Comparison of ENCODE assay signal across 14 cellular contexts in genomic region chr11:131773626-131774025, GRCh38.
DNase-seq lines count a peak whose midpoint lies in the region; ATAC-seq and TF ChIP-seq lines count a peak whose summit lies in the region.
"Had no signal": no experiment of that assay in that cellular context is flagged by ENCODE, and none has a peak within 500 bp of the region (broad histone marks: within the 10 kb centered on the region; RNA-seq: fewer than 3 reads in every experiment).

No MANE protein-coding gene starts in this region.

- ATAC-seq in PC-3 (no peak), right lobe of liver (no peak)

- H3K4me3 ChIP-seq in PC-3 (ENCODE audit: low read length): no peak overlapping the region
- H3K4me3 ChIP-seq in fibroblast of mammary gland (ENCODE audit: control insufficient read depth, low read depth, low read length): no peak overlapping the region
- H3K4me3 ChIP-seq in osteoblast (ENCODE audit: insufficient read depth, low read length): no peak overlapping the region
- H3K4me3 ChIP-seq in right lobe of liver: no peak overlapping the region
- H3K4me3 ChIP-seq: BLaER1 treated with 17β-estradiol and CSF1 and Interleukin-3, amounts not matched to agents 10 nM and 100 nM had no signal

- TF ChIP-seq CTCF in PC-3 (conservative IDR thresholded peaks at IDR 0.05; ENCODE audit: low read depth, low read length): no peak
- no peak for TF ChIP-seq CTCF in fibroblast of mammary gland (conservative IDR thresholded peaks at IDR 0.05; ENCODE audit: control insufficient read depth, insufficient read depth, low read depth, low read length)
- TF ChIP-seq CTCF in osteoblast (IDR thresholded peaks at IDR 0.05; ENCODE audit: extremely low read depth, low read depth, low read length): no peak
- TF ChIP-seq CTCF in right lobe of liver (IDR thresholded peaks at IDR 0.05): no peak

- H3F3A ChIP-seq in PC-3 (ENCODE audit: low read length, unreplicated experiment): no peaks in the 10 kb centered on the region

- TF ChIP-seq POLR2A in right lobe of liver (IDR thresholded peaks at IDR 0.05): no peak

- intact Hi-C loops in PC-3 (cut with micrococcal nuclease): no loop called here
- intact Hi-C loops in right lobe of liver (cut with DNase I): no loop called here

- DNase-seq in HCEC 1CT (peak; percentile 48), PC-3 (peak; percentile 13), fibroblast of mammary gland (ENCODE audit: low read depth) (peak; percentile 78), osteoblast (ENCODE audit: insufficient read length, low spot score, missing footprints) (no peak), superior temporal gyrus (ENCODE audit: extremely low spot score) (no peak), right lobe of liver (no peak), OCI-M2 (lab: John Stamatoyannopoulos, UW; ENCODE audit: unreplicated experiment) (no peak), cortex of kidney (lab: John Stamatoyannopoulos, UW) (no peak)
- DNase-seq: 8988T; ACHN; CD4-positive, CD25-positive, alpha-beta regulatory T cell; DMS53; GF-D8 had no signal

- POLR2A ChIA-PET in PC-3 (lab: Charles Lee; ENCODE audit: unreplicated experiment): no interaction called here

- CTCF ChIA-PET in PC-3 (lab: Charles Lee): no interaction called here

- no peak overlapping the region for H3K9ac ChIP-seq in PC-3 (ENCODE audit: low read length)
- H3K9ac ChIP-seq: BLaER1 treated with 17β-estradiol and CSF1 and Interleukin-3, amounts not matched to agents 10 nM and 100 nM had no signal

- H3K36me3 ChIP-seq in PC-3 (ENCODE audit: low read depth, low read length) (no peaks in the 10 kb centered on the region), osteoblast (ENCODE audit: insufficient read depth, low read length) (no peaks in the 10 kb centered on the region), right lobe of liver (no peaks in the 10 kb centered on the region)
- H3K36me3 ChIP-seq: BLaER1 treated with 17β-estradiol and CSF1 and Interleukin-3, amounts not matched to agents 10 nM and 100 nM had no signal

- H3K79me2 ChIP-seq in PC-3 (ENCODE audit: low read length) (no peaks in the 10 kb centered on the region), osteoblast (ENCODE audit: insufficient read depth, low read length) (no peaks in the 10 kb centered on the region)

- no TSS peak for BruUV-seq in PC-3 (replicated peaks; lab: Mats Ljungman, UMichigan)

- no peaks in the 10 kb centered on the region for H4K20me1 ChIP-seq in PC-3 (ENCODE audit: low read length)
- no peaks in the 10 kb centered on the region for H4K20me1 ChIP-seq in osteoblast (ENCODE audit: insufficient read depth, low read length)
- H4K20me1 ChIP-seq: BLaER1 treated with 17β-estradiol and CSF1 and Interleukin-3, amounts not matched to agents 10 nM and 100 nM had no signal

- H3K9me2 ChIP-seq in PC-3 (replicated peaks; ENCODE audit: low read length): no peaks in the 10 kb centered on the region

- H3K27me3 ChIP-seq in PC-3 (ENCODE audit: low read length): peaks cover 29% of the 10 kb centered on the region
- H3K27me3 ChIP-seq in osteoblast (ENCODE audit: insufficient read depth, low read length): no peaks in the 10 kb centered on the region
- H3K27me3 ChIP-seq in right lobe of liver: no peaks in the 10 kb centered on the region
- H3K27me3 ChIP-seq: BLaER1 treated with 17β-estradiol and CSF1 and Interleukin-3, amounts not matched to agents 10 nM and 100 nM had no signal

- no peak overlapping the region for H2AFZ ChIP-seq in PC-3 (ENCODE audit: low read length)
- H2AFZ ChIP-seq in osteoblast (ENCODE audit: low read length): no peak overlapping the region

- H3K27ac ChIP-seq in PC-3 (ENCODE audit: low read length): no peak overlapping the region
- peak overlapping the region; percentile 23 for H3K27ac ChIP-seq in osteoblast (ENCODE audit: low read depth, low read length)
- no peak overlapping the region for H3K27ac ChIP-seq in right lobe of liver
- H3K27ac ChIP-seq: BLaER1 treated with 17β-estradiol and CSF1 and Interleukin-3, amounts not matched to agents 10 nM and 100 nM had no signal

- H3K4me2 ChIP-seq in PC-3 (ENCODE audit: low read length) (no peak overlapping the region), osteoblast (ENCODE audit: insufficient read depth, low read length) (peak overlapping the region; percentile 2)
- H3K4me2 ChIP-seq: BLaER1 treated with 17β-estradiol and CSF1 and Interleukin-3, amounts not matched to agents 10 nM and 100 nM had no signal

- WGBS in right lobe of liver (ENCODE audit: insufficient coverage, low coverage, low lambda C conversion rate, missing lambda C conversion rate): 39% methylated on average over 6 of the region's 6 CpGs

- H3K9me3 ChIP-seq in PC-3 (ENCODE audit: low read length): no peaks in the 10 kb centered on the region
- H3K9me3 ChIP-seq in osteoblast (ENCODE audit: low read depth, low read length): no peaks in the 10 kb centered on the region
- no peaks in the 10 kb centered on the region for H3K9me3 ChIP-seq in right lobe of liver
- H3K9me3 ChIP-seq: BLaER1 treated with 17β-estradiol and CSF1 and Interleukin-3, amounts not matched to agents 10 nM and 100 nM had no signal

- no peaks in the 10 kb centered on the region for H3K4me1 ChIP-seq in PC-3 (ENCODE audit: insufficient read depth, low read length)
- H3K4me1 ChIP-seq in osteoblast (ENCODE audit: insufficient read depth, low read length): peaks cover 34% of the 10 kb centered on the region
- no peaks in the 10 kb centered on the region for H3K4me1 ChIP-seq in right lobe of liver
- H3K4me1 ChIP-seq: BLaER1 treated with 17β-estradiol and CSF1 and Interleukin-3, amounts not matched to agents 10 nM and 100 nM had no signal

Comparison
In these comparisons a context has a peak if more than half of its experiments do, and no peak if none do; other contexts are left out.
1. DNase-seq: peak in HCEC 1CT (single experiment), PC-3 (single experiment) and fibroblast of mammary gland (single experiment); none in osteoblast (single experiment), superior temporal gyrus (single experiment), right lobe of liver (0 of 3), OCI-M2 (single experiment) and cortex of kidney (single experiment).